Comparison of ENCODE assay signal across 2 cellular contexts in the genomic region with DNA sequence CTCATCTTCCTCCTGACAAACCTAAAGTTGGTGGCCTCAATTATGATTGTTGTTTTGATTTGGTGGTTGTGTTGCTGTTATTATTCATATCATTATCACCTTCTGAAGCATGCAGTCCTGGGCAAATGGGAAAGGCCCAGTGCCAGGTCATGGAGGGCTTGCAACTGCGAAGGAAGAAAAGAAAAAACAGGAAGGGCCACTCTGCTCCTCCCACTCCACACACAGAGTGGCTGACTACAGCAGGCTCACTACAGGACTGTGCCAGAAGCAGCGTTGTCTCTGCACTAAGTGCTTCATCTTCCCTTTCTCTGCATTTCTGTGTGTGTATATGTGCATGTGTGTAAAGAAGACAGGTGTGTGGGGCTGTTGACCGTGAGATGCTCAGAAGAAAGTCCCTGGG.
TF ChIP-seq lines count a peak whose summit lies in the region.

No MANE protein-coding gene starts in this region.

TF ChIP-seq in HepG2, 621 proteins besides CTCF, POLR2A, EP300 and RAD21 (continued from another document):
- no peak for TF ChIP-seq ZNF740 (CRISPR knock-in tag; IDR thresholded peaks at IDR 0.05)
- TF ChIP-seq KDM3A (CRISPR knock-in tag; IDR thresholded peaks at IDR 0.05; ENCODE audit: low read depth) = no peak
- no peak for TF ChIP-seq MYC (CRISPR knock-in tag; IDR thresholded peaks at IDR 0.05; ENCODE audit: borderline replicate concordance)
- no peak for TF ChIP-seq ZKSCAN5 (CRISPR knock-in tag; IDR thresholded peaks at IDR 0.05)

TF ChIP-seq in endothelial cell of umbilical vein, 7 proteins besides CTCF, POLR2A, EP300 and RAD21 (continued from another document):
- TF ChIP-seq MAX (IDR thresholded peaks at IDR 0.05; ENCODE audit: insufficient read depth, insufficient read length) = no peak
- TF ChIP-seq POLR2AphosphoS5 (IDR thresholded peaks at IDR 0.05; ENCODE audit: insufficient read depth, low read depth, low read length) = no peak
